In the genomic region with DNA sequence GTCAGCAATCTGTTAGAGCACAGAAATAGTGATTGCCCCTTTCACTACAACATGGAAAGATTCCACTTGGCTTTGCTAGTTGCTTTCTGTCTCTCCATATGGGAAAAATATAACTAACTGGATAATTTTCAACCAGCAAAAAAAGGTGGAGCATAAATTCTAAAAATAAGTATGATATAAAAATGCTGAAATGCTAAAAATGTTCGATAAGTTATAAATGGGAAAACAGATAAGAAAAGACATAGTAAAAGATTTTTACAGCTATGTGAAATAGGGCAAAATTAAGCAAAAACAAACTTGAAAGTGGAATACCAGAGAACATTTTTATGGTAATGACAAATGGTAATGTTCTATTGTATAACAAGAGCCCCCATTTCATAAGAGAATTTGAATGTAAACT, we compare ENCODE assay signal across 28 cellular contexts.
DNase-seq lines count a peak whose midpoint lies in the region; FAIRE-seq and TF ChIP-seq lines count a peak whose summit lies in the region.
"Had no signal": no experiment of that assay in that cellular context is flagged by ENCODE, and none has a peak within 500 bp of the region (broad histone marks: within the 10 kb centered on the region; RNA-seq: fewer than 3 reads in every experiment).

No MANE protein-coding gene starts in this region.

- no peak for TF ChIP-seq CTCF in astrocyte (IDR thresholded peaks at IDR 0.05; ENCODE audit: insufficient read depth, low read depth, low read length)
- TF ChIP-seq CTCF in osteoblast (IDR thresholded peaks at IDR 0.05; ENCODE audit: extremely low read depth, low read depth, low read length), result no peak

- peak overlapping the region; percentile 65 for H2AFZ ChIP-seq in ACC112 (ENCODE audit: low read length, unreplicated experiment)
- peak overlapping the region; percentile 59 for H2AFZ ChIP-seq in GM23248
- H2AFZ ChIP-seq in astrocyte (ENCODE audit: low read depth, low read length), result no peak overlapping the region
- peak overlapping the region; percentile 33 for H2AFZ ChIP-seq in osteoblast (ENCODE audit: low read length)

- no peak overlapping the region for H3K4me3 Mint-ChIP-seq in astrocyte (ENCODE audit: unreplicated experiment)
- H3K4me3 Mint-ChIP-seq: B cell; CD8-positive, alpha-beta T cell had no signal

- WGBS in GM23248 (ENCODE audit: low coverage in 1 of 2, low lambda C conversion rate in 2 of 2, missing lambda C conversion rate in 2 of 2), 2 experiments, result 41 to 68% methylated on average over 1 of the region's 1 CpG

- peaks cover 48% of the 10 kb centered on the region for H3F3A ChIP-seq in GM23248 (ENCODE audit: insufficient read depth)

- in situ Hi-C loops in GM23248 (cut with MboI), result no loop called here

- no peaks in the 10 kb centered on the region for H3K27me3 ChIP-seq in ACC112 (ENCODE audit: insufficient read depth, low read length)
- no peaks in the 10 kb centered on the region for H3K27me3 ChIP-seq in GM23248 (replicated peaks; ENCODE audit: insufficient read depth)
- no peaks in the 10 kb centered on the region for H3K27me3 ChIP-seq in astrocyte (ENCODE audit: insufficient read depth, low read length)
- H3K27me3 ChIP-seq in osteoblast (ENCODE audit: insufficient read depth, low read length), result no peaks in the 10 kb centered on the region

- H3K4me2 ChIP-seq in GM23248 (ENCODE audit: unreplicated experiment) (peak overlapping the region; percentile 88), astrocyte (ENCODE audit: low read length) (no peak overlapping the region), osteoblast (ENCODE audit: insufficient read depth, low read length) (peak overlapping the region; percentile 90)
- H3K4me2 ChIP-seq: A549 had no signal

- H3K27ac ChIP-seq in ACC112 (ENCODE audit: low read depth, low read length) (peak overlapping the region; percentile 93), GM23248 (peak overlapping the region; percentile 93), astrocyte (ENCODE audit: low read depth, low read length) (peak overlapping the region; percentile 91), osteoblast (ENCODE audit: low read depth, low read length) (peak overlapping the region; percentile 100)
- H3K27ac ChIP-seq: A549, C4-2B, HL-60 had no signal

- no peak for DNase-seq in GM23248
- no peak for DNase-seq in astrocyte (ENCODE audit: low read depth)
- DNase-seq in osteoblast (ENCODE audit: insufficient read length, low spot score, missing footprints), result no peak
- DNase-seq in HUDEP-2 (lab: John Stamatoyannopoulos, UW; ENCODE audit: unreplicated experiment in 76 of 76), result no peak
- DNase-seq in NCI-H774 (lab: John Stamatoyannopoulos, UW), result no peak
- DNase-seq in DMS53 (lab: John Stamatoyannopoulos, UW), result no peak
- DNase-seq: Caco-2; CD8-positive, alpha-beta T cell; DMS79; GF-D8; HCEC 1CT; Kasumi-1; NCI-H1105; NCI-H1436 treated with DMSO at 0.1 percent for 48 hours; NCI-H187 treated with DMSO at 0.1 percent for 48 hours; NCI-H2107; NCI-H524; NCI-H748 treated with DMSO at 0.1 percent for 48 hours; NK-92 treated with Interleukin-12 subunit alpha and Interleukin-12 subunit beta, amount 100 ng/mL, for 24 hours; PC-3; SW 1271 had no signal

- H3K4me1 Mint-ChIP-seq in astrocyte (ENCODE audit: low read depth, unreplicated experiment), result peaks cover 10% of the 10 kb centered on the region
- H3K4me1 Mint-ChIP-seq: B cell had no signal

- H3K9me3 ChIP-seq in GM23248 (ENCODE audit: low read depth) (no peaks in the 10 kb centered on the region), astrocyte (ENCODE audit: insufficient read depth, low read depth, low read length) (no peaks in the 10 kb centered on the region), osteoblast (ENCODE audit: low read depth, low read length) (no peaks in the 10 kb centered on the region)
- H3K9me3 ChIP-seq: A549, Caco-2 had no signal

- no peaks in the 10 kb centered on the region for H3K36me3 ChIP-seq in ACC112 (ENCODE audit: insufficient read depth, low read length)
- no peaks in the 10 kb centered on the region for H3K36me3 ChIP-seq in GM23248 (ENCODE audit: low read depth)
- H3K36me3 ChIP-seq in astrocyte (ENCODE audit: insufficient read depth, low read length), result no peaks in the 10 kb centered on the region
- H3K36me3 ChIP-seq in osteoblast (ENCODE audit: insufficient read depth, low read length), result no peaks in the 10 kb centered on the region

- H3K27me3 Mint-ChIP-seq in astrocyte (ENCODE audit: low read depth, unreplicated experiment), result peaks cover 2% of the 10 kb centered on the region

- H4K20me1 ChIP-seq in GM23248 (ENCODE audit: insufficient read depth), result no peaks in the 10 kb centered on the region
- no peaks in the 10 kb centered on the region for H4K20me1 ChIP-seq in astrocyte (ENCODE audit: insufficient read depth, low read length)
- no peaks in the 10 kb centered on the region for H4K20me1 ChIP-seq in osteoblast (ENCODE audit: insufficient read depth, low read length)

- H3K36me3 Mint-ChIP-seq in astrocyte (ENCODE audit: low read depth, unreplicated experiment), result no peaks in the 10 kb centered on the region
- H3K36me3 Mint-ChIP-seq: CD8-positive, alpha-beta T cell had no signal

- H3K79me2 ChIP-seq in ACC112 (ENCODE audit: control insufficient read depth, insufficient read depth, low read length, unreplicated experiment), result peaks cover 5% of the 10 kb centered on the region
- peaks cover 18% of the 10 kb centered on the region for H3K79me2 ChIP-seq in GM23248 (ENCODE audit: insufficient read depth)
- peaks cover 8% of the 10 kb centered on the region for H3K79me2 ChIP-seq in astrocyte (ENCODE audit: insufficient read depth, low read length)
- H3K79me2 ChIP-seq in osteoblast (ENCODE audit: insufficient read depth, low read length), result peaks cover 19% of the 10 kb centered on the region

- FAIRE-seq in astrocyte (lab: Jason Lieb, UNC), result no peak
- FAIRE-seq: A549, GM12891, H1 had no signal

- H3K4me3 ChIP-seq in ACC112 (ENCODE audit: low read depth, low read length), result no peak overlapping the region
- H3K4me3 ChIP-seq in GM23248, result 0 out of 2 replicates have a peak overlapping the region, but pooled peaks have one; percentile 8
- no peak overlapping the region for H3K4me3 ChIP-seq in astrocyte (ENCODE audit: insufficient read depth, low read depth, low read length)
- H3K4me3 ChIP-seq in osteoblast (ENCODE audit: insufficient read depth, low read length), result no peak overlapping the region
- H3K4me3 ChIP-seq: A549 had no signal

- H3K4me1 ChIP-seq in ACC112 (ENCODE audit: control insufficient read depth, insufficient read depth, low read length, unreplicated experiment), result peaks cover 25% of the 10 kb centered on the region
- peaks cover 33% of the 10 kb centered on the region for H3K4me1 ChIP-seq in GM23248 (ENCODE audit: insufficient read depth)
- H3K4me1 ChIP-seq in astrocyte (ENCODE audit: insufficient read depth, low read length), result peaks cover 15% of the 10 kb centered on the region
- H3K4me1 ChIP-seq in osteoblast (ENCODE audit: insufficient read depth, low read length), result peaks cover 30% of the 10 kb centered on the region
- H3K4me1 ChIP-seq: A549, Caco-2 had no signal

- no peak overlapping the region for H3K27ac Mint-ChIP-seq in astrocyte (ENCODE audit: unreplicated experiment)
- H3K27ac Mint-ChIP-seq: B cell; CD8-positive, alpha-beta T cell had no signal

- H3K9ac ChIP-seq in GM23248, result 0 out of 2 replicates have a peak overlapping the region, but pooled peaks have one; percentile 69
- no peak overlapping the region for H3K9ac ChIP-seq in astrocyte (ENCODE audit: low read length)

- H3K9me2 ChIP-seq in GM23248 (ENCODE audit: insufficient read depth), result no peaks in the 10 kb centered on the region

- no peaks in the 10 kb centered on the region for H3K9me3 Mint-ChIP-seq in astrocyte (ENCODE audit: unreplicated experiment)
- H3K9me3 Mint-ChIP-seq: CD8-positive, alpha-beta T cell had no signal
